Comparison of ENCODE assay signal across 30 cellular contexts in the genomic region with DNA sequence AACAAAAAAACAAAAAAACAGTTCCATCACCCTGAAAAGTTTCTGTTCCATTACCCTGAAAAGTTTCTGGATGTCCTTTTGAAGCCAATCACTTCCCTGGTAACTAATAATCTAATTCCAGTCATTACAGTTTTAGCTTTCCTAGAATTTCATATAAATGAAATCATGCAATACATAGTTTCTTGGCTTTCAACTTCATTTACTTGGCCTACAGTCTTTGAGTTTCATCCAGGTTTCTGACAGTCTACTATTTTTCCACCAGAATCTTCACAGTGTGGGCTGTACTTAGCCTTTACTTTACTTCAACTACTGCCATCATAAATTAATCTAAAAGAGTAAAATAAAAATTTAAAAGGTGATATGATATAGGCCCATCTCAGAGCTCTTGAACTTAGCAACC.
"Had no signal": no experiment of that assay in that cellular context is flagged by ENCODE, and none has a peak within 500 bp of the region (broad histone marks: within the 10 kb centered on the region; RNA-seq: fewer than 3 reads in every experiment).

No MANE protein-coding gene starts in this region.

- H3K4me3 ChIP-seq: adrenal gland, MG63, SJCRH30, SK-N-MC had no signal

- DNase-seq: activated CD4-positive, alpha-beta T cell treated with anti-CD3 and anti-CD28 coated beads, Interleukin-2, amount 10 ng/mL, durations not matched to agents 24 days and 14 days; activated CD4-positive, alpha-beta T cell treated with anti-CD3 and anti-CD28 coated beads, Interleukin-2, amount 50 U/mL, for 48 hours; activated CD8-positive, alpha-beta memory T cell treated with anti-CD3 and anti-CD28 coated beads, Interleukin-2, amount 50 U/mL, for 4 hours; activated CD8-positive, alpha-beta T cell treated with anti-CD3 and anti-CD28 coated beads, Interleukin-2, amount 10 ng/mL, durations not matched to agents 7 days and 5 days; activated effector memory CD4-positive, alpha-beta T cell treated with Interleukin-2 at 50 U/mL for 16 hours; activated naive CD4-positive, alpha-beta T cell; activated naive CD4-positive, alpha-beta T cell treated with anti-CD3 and anti-CD28 coated beads, Interleukin-2, amount 50 U/mL, for 16 hours; activated naive CD8-positive, alpha-beta T cell treated with anti-CD3 and anti-CD28 coated beads, Interleukin-2, amount 10 ng/mL, durations not matched to agents 7 days and 5 days; activated T-cell treated with anti-CD3 and anti-CD28 coated beads for 4 hours; activated T-cell treated with anti-CD3 and anti-CD28 coated beads, Interleukin-2, amount 50 U/mL, for 4 hours; adrenal gland; cerebellar nuclear complex; Kasumi-1; KG1; MG63; NCI-H1048; NCI-H1105 treated with DMSO at 0.1 percent for 48 hours; NCI-H1436; NCI-H1694; NCI-H1930; NCI-H2081 treated with DMSO at 0.1 percent for 48 hours; NCI-H345; NCI-H510A treated with DMSO at 0.1 percent for 48 hours; NCI-H526 treated with DMSO at 0.1 percent for 48 hours; SHP77; SJCRH30 had no signal

- H3K36me3 Mint-ChIP-seq: brain had no signal

- H3K36me3 ChIP-seq: adrenal gland, MG63, SJCRH30 had no signal

- H3K27me3 Mint-ChIP-seq: activated CD4-positive, alpha-beta T cell treated with anti-CD3 and anti-CD28 coated beads, Interleukin-2, amount 10 ng/mL, durations not matched to agents 24 days and 14 days; activated naive CD8-positive, alpha-beta T cell treated with anti-CD3 and anti-CD28 coated beads, Interleukin-2, amount 10 ng/mL, durations not matched to agents 7 days and 5 days; brain had no signal

- H3K27ac ChIP-seq: adrenal gland, SJCRH30, SK-N-MC had no signal

- H3K4me1 ChIP-seq: adrenal gland had no signal

- H3K27ac Mint-ChIP-seq: activated CD4-positive, alpha-beta T cell treated with anti-CD3 and anti-CD28 coated beads, Interleukin-2, amount 10 ng/mL, durations not matched to agents 24 days and 14 days; activated CD8-positive, alpha-beta T cell treated with anti-CD3 and anti-CD28 coated beads, Interleukin-2, amount 10 ng/mL, durations not matched to agents 7 days and 5 days; activated naive CD8-positive, alpha-beta T cell treated with anti-CD3 and anti-CD28 coated beads, Interleukin-2, amount 10 ng/mL, durations not matched to agents 7 days and 5 days; T-helper 2 cell treated with Interferon-gamma antibody and Interleukin-4, amounts not matched to agents 5 μg/mL and 100 μg/mL, for 36 hours had no signal

- H3K27me3 ChIP-seq: adrenal gland, MG63, SJCRH30 had no signal

- H3K4me3 Mint-ChIP-seq: activated CD4-positive, alpha-beta T cell treated with anti-CD3 and anti-CD28 coated beads, Interleukin-2, amount 10 ng/mL, durations not matched to agents 24 days and 14 days; activated CD8-positive, alpha-beta T cell treated with anti-CD3 and anti-CD28 coated beads, Interleukin-2, amount 10 ng/mL, durations not matched to agents 7 days and 5 days; activated naive CD8-positive, alpha-beta T cell treated with anti-CD3 and anti-CD28 coated beads, Interleukin-2, amount 10 ng/mL, durations not matched to agents 7 days and 5 days; activated T-cell treated with anti-CD3 and anti-CD28 coated beads, Interleukin-2, amount 50 U/mL, for 4 hours; brain; T-helper 2 cell treated with Interferon-gamma antibody and Interleukin-4, amounts not matched to agents 5 μg/mL and 100 μg/mL, for 36 hours had no signal

- H3K9me3 Mint-ChIP-seq: activated CD4-positive, alpha-beta T cell treated with anti-CD3 and anti-CD28 coated beads, Interleukin-2, amount 10 ng/mL, durations not matched to agents 24 days and 14 days; activated naive CD8-positive, alpha-beta T cell treated with anti-CD3 and anti-CD28 coated beads, Interleukin-2, amount 10 ng/mL, durations not matched to agents 7 days and 5 days; activated T-cell treated with anti-CD3 and anti-CD28 coated beads, Interleukin-2, amount 50 U/mL, for 4 hours; brain; T-helper 2 cell treated with Interferon-gamma antibody and Interleukin-4, amounts not matched to agents 5 μg/mL and 100 μg/mL, for 36 hours had no signal

- ATAC-seq: activated CD8-positive, alpha-beta T cell treated with anti-CD3 and anti-CD28 coated beads, Interleukin-2, amount 10 ng/mL, durations not matched to agents 7 days and 5 days; activated T-cell treated with anti-CD3 and anti-CD28 coated beads, Interleukin-2, amount 50 U/mL, for 4 hours; Panc1 had no signal
